7 cellular contexts compared by ENCODE assay signal in genomic region chr2:63847571-63847970, GRCh38. TPM values are rescaled to one million over a fixed set of nuclear protein-coding genes. Genes with fewer than 3 reads are reported as not detected.
DNase-seq lines count a peak whose midpoint lies in the region; ATAC-seq and TF ChIP-seq lines count a peak whose summit lies in the region.
"Not testable (repeated sequence)": the region's sequence is repeated elsewhere in the genome, so short reads cannot be mapped to it uniquely, and the experiment has no call there.

No MANE protein-coding gene starts in this region.

- peaks cover 58% of the 10 kb centered on the region for H3K4me1 ChIP-seq in Caco-2
- peaks cover 66% of the 10 kb centered on the region for H3K4me1 ChIP-seq in HUES48 (ENCODE audit: control insufficient read depth, insufficient read depth, low read length)
- peaks cover 70% of the 10 kb centered on the region for H3K4me1 ChIP-seq in cardiac muscle cell (ENCODE audit: low read depth)
- not testable (repeated sequence) for H3K4me1 ChIP-seq in mesendoderm (ENCODE audit: control insufficient read depth, low read depth, low read length)

- no CpG with 5 or more reads among the region's 4 CpGs for WGBS in mesendoderm (ENCODE audit: extremely low coverage, insufficient coverage, low lambda C conversion rate)

- H3K4ac ChIP-seq in mesendoderm (ENCODE audit: low read depth, low read length) = not testable (repeated sequence)

- POLR2A ChIA-PET in Caco-2 (lab: Charles Lee) = not testable (repeated sequence)

- peak overlapping the region; percentile 67 for H3K9ac ChIP-seq in HUES48 (ENCODE audit: low read depth, low read length)
- not testable (repeated sequence) for H3K9ac ChIP-seq in mesendoderm (ENCODE audit: low read length)

- H3K79me1 ChIP-seq in mesendoderm (ENCODE audit: low read length) = not testable (repeated sequence)

- DNase-seq in Caco-2; T-helper 2 cell treated with Interferon-gamma antibody and Interleukin-4, amounts not matched to agents 5 μg/mL and 100 μg/mL, for 36 hours (ENCODE audit: low spot score); central memory CD8-positive, alpha-beta T cell (ENCODE audit: low spot score in 2 of 2); cardiac muscle cell (ENCODE audit: low read depth in 1 of 2, low spot score in 1 of 2); osteocyte (ENCODE audit: extremely low spot score, unreplicated experiment): not testable (repeated sequence)
- peak; percentile 65 for DNase-seq in mesendoderm

- H3K4me1 Mint-ChIP-seq in Caco-2 (ENCODE audit: low read depth, unreplicated experiment) (peaks cover 47% of the 10 kb centered on the region), osteocyte (ENCODE audit: unreplicated experiment) (peaks cover 82% of the 10 kb centered on the region)
- H3K4me1 Mint-ChIP-seq in T-helper 2 cell treated with Interferon-gamma antibody and Interleukin-4, amounts not matched to agents 5 μg/mL and 100 μg/mL, for 36 hours (ENCODE audit: low read depth) = peaks cover 69% of the 10 kb centered on the region
- peaks cover 73% of the 10 kb centered on the region for H3K4me1 Mint-ChIP-seq in central memory CD8-positive, alpha-beta T cell

- H3K9me3 ChIP-seq in Caco-2; HUES48 (ENCODE audit: control insufficient read depth, insufficient read depth, low read length); cardiac muscle cell (ENCODE audit: low read depth): not testable (repeated sequence)

- H2BK120ac ChIP-seq in mesendoderm (ENCODE audit: low read depth, low read length) = not testable (repeated sequence)

- H2BK5ac ChIP-seq in mesendoderm (ENCODE audit: low read length) = not testable (repeated sequence)

- H3K4me3 ChIP-seq in Caco-2 (ENCODE audit: low read depth, low read length); mesendoderm (ENCODE audit: low read length): not testable (repeated sequence)
- H3K4me3 ChIP-seq in HUES48 (ENCODE audit: low read depth, low read length) (peak overlapping the region; percentile 83), cardiac muscle cell (peak overlapping the region; percentile 54)

- H3K27ac ChIP-seq in HUES48 (ENCODE audit: low read depth, low read length) = peak overlapping the region; percentile 97
- H3K27ac ChIP-seq in cardiac muscle cell = peak overlapping the region; percentile 93
- H3K27ac ChIP-seq in mesendoderm (ENCODE audit: low read depth, low read length) = not testable (repeated sequence)

- not testable (repeated sequence) for H3K27me3 Mint-ChIP-seq in Caco-2 (ENCODE audit: insufficient read depth, unreplicated experiment); T-helper 2 cell treated with Interferon-gamma antibody and Interleukin-4, amounts not matched to agents 5 μg/mL and 100 μg/mL, for 36 hours (ENCODE audit: low read depth); central memory CD8-positive, alpha-beta T cell; osteocyte (ENCODE audit: unreplicated experiment)

- H3K79me2 ChIP-seq in mesendoderm (ENCODE audit: control insufficient read depth, insufficient read depth, low read length) = peaks cover 75% of the 10 kb centered on the region

- H3K36me3 Mint-ChIP-seq in Caco-2 (ENCODE audit: insufficient read depth, unreplicated experiment) = peaks cover 31% of the 10 kb centered on the region
- peaks cover 70% of the 10 kb centered on the region for H3K36me3 Mint-ChIP-seq in T-helper 2 cell treated with Interferon-gamma antibody and Interleukin-4, amounts not matched to agents 5 μg/mL and 100 μg/mL, for 36 hours (ENCODE audit: low read depth)
- H3K36me3 Mint-ChIP-seq in central memory CD8-positive, alpha-beta T cell (ENCODE audit: insufficient read depth); osteocyte (ENCODE audit: unreplicated experiment): not testable (repeated sequence)

- H2BK15ac ChIP-seq in mesendoderm (replicated peaks; ENCODE audit: low read depth) = not testable (repeated sequence)

- not testable (repeated sequence) for H3K23ac ChIP-seq in mesendoderm (ENCODE audit: low read length)

- H4K8ac ChIP-seq in mesendoderm (ENCODE audit: low read depth, low read length) = not testable (repeated sequence)

- not testable (repeated sequence) for H3K56ac ChIP-seq in mesendoderm (ENCODE audit: low read length)

- peak overlapping the region; percentile 24 for H3K4me3 Mint-ChIP-seq in Caco-2 (ENCODE audit: unreplicated experiment)
- peak overlapping the region; percentile 20 for H3K4me3 Mint-ChIP-seq in T-helper 2 cell treated with Interferon-gamma antibody and Interleukin-4, amounts not matched to agents 5 μg/mL and 100 μg/mL, for 36 hours
- H3K4me3 Mint-ChIP-seq in central memory CD8-positive, alpha-beta T cell = peak overlapping the region; percentile 4
- not testable (repeated sequence) for H3K4me3 Mint-ChIP-seq in osteocyte (ENCODE audit: unreplicated experiment)

- intact Hi-C loops in Caco-2 (cut with micrococcal nuclease; ENCODE audit: unreplicated experiment) = not testable (repeated sequence)

- ATAC-seq in central memory CD8-positive, alpha-beta T cell (replicated peaks; ENCODE audit: extremely low read depth, poor library complexity, severe bottlenecking) = not testable (repeated sequence)

- not testable (repeated sequence) for BruUV-seq in Caco-2 (replicated peaks; lab: Mats Ljungman, UMichigan)

- peak overlapping the region; percentile 87 for H3K27ac Mint-ChIP-seq in Caco-2 (ENCODE audit: unreplicated experiment)
- peak overlapping the region; percentile 50 for H3K27ac Mint-ChIP-seq in T-helper 2 cell treated with Interferon-gamma antibody and Interleukin-4, amounts not matched to agents 5 μg/mL and 100 μg/mL, for 36 hours
- not testable (repeated sequence) for H3K27ac Mint-ChIP-seq in central memory CD8-positive, alpha-beta T cell (ENCODE audit: low read depth)
- H3K27ac Mint-ChIP-seq in osteocyte (ENCODE audit: unreplicated experiment) = peak overlapping the region; percentile 95

- not testable (repeated sequence) for H3K9me3 Mint-ChIP-seq in Caco-2 (ENCODE audit: unreplicated experiment); T-helper 2 cell treated with Interferon-gamma antibody and Interleukin-4, amounts not matched to agents 5 μg/mL and 100 μg/mL, for 36 hours; central memory CD8-positive, alpha-beta T cell; osteocyte (ENCODE audit: unreplicated experiment)

- not testable (repeated sequence) for H3K4me2 ChIP-seq in mesendoderm (ENCODE audit: low read length)

- H4K5ac ChIP-seq in mesendoderm (ENCODE audit: low read length) = not testable (repeated sequence)

- CTCF ChIA-PET in Caco-2 (lab: Charles Lee) = not testable (repeated sequence)

- H3K36me3 ChIP-seq in Caco-2 (ENCODE audit: control insufficient read depth, insufficient read depth, low read length); cardiac muscle cell; mesendoderm (ENCODE audit: control insufficient read depth, insufficient read depth, low read length): not testable (repeated sequence)
- H3K36me3 ChIP-seq in HUES48 (ENCODE audit: control insufficient read depth, insufficient read depth, low read length) = peaks cover 51% of the 10 kb centered on the region

- not testable (repeated sequence) for H3K27me3 ChIP-seq in Caco-2 (replicated peaks; ENCODE audit: control insufficient read depth, insufficient read depth, low read length); HUES48 (ENCODE audit: control insufficient read depth, insufficient read depth, low read length); cardiac muscle cell; mesendoderm (ENCODE audit: insufficient read depth, low read length, poor library complexity)

- not testable (repeated sequence) for TF ChIP-seq CTCF in Caco-2 (IDR thresholded peaks at IDR 0.05; ENCODE audit: insufficient read depth in 1 of 2, low read depth in 1 of 2, low read length in 1 of 2, severe bottlenecking in 1 of 2, unreplicated experiment in 1 of 2); cardiac muscle cell (IDR thresholded peaks at IDR 0.05; ENCODE audit: low read depth, low read length); osteocyte (IDR thresholded peaks at IDR 0.05)

- H3K18ac ChIP-seq in mesendoderm (ENCODE audit: low read length) = not testable (repeated sequence)

- H2AK5ac ChIP-seq in mesendoderm (ENCODE audit: low read length) = not testable (repeated sequence)

RNA-seq across cellular contexts. Expression of gene UGP2, which starts 5.9 kb away (rescaled TPM):
- 288 and 307 TPM in 2 replicates for total RNA-seq in Caco-2 (2022)
- 183 and 199 TPM in 2 replicates for total RNA-seq in cardiac muscle cell
- 327 and 344 TPM in 2 replicates for polyA plus RNA-seq in cardiac muscle cell
- polyA plus RNA-seq in mesendoderm (2013, experiment 1 of 2) = 361 TPM
- 376 TPM for polyA plus RNA-seq in mesendoderm (2013, experiment 2 of 2)
- total RNA-seq in osteocyte = 109 and 112 TPM in 2 replicates
